1 cellular context compared by ENCODE assay signal in the genomic region with DNA sequence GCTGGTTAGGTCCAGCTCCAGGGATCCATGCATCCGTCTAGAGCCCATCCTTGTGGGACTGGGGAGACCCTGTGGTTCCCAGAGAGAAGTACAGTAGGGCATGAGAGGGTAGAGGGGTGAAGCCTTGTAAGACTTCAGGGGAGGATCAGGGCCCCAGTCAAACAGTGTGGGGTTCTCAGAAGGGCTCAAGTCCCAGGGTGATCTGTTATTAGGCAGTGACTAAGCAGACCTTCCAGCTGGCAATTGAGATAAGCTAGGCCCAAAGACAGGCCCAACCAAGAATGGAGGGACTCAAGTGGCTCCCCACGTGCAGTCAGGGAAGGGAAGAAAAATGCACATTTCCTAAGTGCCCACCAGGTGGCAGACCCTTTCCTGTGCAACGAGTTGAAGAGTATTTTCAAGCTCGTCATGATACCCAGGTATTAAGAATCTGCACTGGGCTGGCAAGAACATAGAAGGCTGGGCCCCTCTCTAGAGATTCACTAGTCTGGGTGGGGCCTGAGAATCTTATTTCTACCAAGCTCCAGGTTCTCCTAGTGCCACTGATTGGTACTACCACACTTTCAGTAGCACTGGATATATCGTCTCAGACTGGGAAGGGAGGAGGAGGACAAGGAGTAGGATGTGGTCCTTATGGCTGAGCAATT.
TF ChIP-seq lines count a peak whose summit lies in the region.

No MANE protein-coding gene starts in this region.

TF ChIP-seq in K562, 482 proteins besides CTCF, POLR2A, EP300 and RAD21 (continued from another document and continues in another):
- TF ChIP-seq, protein P1, sequence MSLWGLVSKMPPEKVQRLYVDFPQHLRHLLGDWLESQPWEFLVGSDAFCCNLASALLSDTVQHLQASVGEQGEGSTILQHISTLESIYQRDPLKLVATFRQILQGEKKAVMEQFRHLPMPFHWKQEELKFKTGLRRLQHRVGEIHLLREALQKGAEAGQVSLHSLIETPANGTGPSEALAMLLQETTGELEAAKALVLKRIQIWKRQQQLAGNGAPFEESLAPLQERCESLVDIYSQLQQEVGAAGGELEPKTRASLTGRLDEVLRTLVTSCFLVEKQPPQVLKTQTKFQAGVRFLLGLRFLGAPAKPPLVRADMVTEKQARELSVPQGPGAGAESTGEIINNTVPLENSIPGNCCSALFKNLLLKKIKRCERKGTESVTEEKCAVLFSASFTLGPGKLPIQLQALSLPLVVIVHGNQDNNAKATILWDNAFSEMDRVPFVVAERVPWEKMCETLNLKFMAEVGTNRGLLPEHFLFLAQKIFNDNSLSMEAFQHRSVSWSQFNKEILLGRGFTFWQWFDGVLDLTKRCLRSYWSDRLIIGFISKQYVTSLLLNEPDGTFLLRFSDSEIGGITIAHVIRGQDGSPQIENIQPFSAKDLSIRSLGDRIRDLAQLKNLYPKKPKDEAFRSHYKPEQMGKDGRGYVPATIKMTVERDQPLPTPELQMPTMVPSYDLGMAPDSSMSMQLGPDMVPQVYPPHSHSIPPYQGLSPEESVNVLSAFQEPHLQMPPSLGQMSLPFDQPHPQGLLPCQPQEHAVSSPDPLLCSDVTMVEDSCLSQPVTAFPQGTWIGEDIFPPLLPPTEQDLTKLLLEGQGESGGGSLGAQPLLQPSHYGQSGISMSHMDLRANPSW (CRISPR knock-in tag; IDR thresholded peaks at IDR 0.05), result peak; percentile 57; the same call in 1 of the 2 replicates
- TF ChIP-seq, protein P2, sequence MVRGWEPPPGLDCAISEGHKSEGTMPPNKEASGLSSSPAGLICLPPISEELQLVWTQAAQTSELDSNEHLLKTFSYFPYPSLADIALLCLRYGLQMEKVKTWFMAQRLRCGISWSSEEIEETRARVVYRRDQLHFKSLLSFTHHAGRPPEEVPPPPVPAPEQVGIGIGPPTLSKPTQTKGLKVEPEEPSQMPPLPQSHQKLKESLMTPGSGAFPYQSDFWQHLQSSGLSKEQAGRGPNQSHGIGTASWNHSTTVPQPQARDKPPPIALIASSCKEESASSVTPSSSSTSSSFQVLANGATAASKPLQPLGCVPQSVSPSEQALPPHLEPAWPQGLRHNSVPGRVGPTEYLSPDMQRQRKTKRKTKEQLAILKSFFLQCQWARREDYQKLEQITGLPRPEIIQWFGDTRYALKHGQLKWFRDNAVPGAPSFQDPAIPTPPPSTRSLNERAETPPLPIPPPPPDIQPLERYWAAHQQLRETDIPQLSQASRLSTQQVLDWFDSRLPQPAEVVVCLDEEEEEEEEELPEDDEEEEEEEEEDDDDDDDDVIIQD (CRISPR knock-in tag; IDR thresholded peaks at IDR 0.05), result no peak
- TF ChIP-seq, protein P3, sequence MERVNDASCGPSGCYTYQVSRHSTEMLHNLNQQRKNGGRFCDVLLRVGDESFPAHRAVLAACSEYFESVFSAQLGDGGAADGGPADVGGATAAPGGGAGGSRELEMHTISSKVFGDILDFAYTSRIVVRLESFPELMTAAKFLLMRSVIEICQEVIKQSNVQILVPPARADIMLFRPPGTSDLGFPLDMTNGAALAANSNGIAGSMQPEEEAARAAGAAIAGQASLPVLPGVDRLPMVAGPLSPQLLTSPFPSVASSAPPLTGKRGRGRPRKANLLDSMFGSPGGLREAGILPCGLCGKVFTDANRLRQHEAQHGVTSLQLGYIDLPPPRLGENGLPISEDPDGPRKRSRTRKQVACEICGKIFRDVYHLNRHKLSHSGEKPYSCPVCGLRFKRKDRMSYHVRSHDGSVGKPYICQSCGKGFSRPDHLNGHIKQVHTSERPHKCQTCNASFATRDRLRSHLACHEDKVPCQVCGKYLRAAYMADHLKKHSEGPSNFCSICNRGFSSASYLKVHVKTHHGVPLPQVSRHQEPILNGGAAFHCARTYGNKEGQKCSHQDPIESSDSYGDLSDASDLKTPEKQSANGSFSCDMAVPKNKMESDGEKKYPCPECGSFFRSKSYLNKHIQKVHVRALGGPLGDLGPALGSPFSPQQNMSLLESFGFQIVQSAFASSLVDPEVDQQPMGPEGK (CRISPR knock-in tag; IDR thresholded peaks at IDR 0.05; ENCODE audit: borderline replicate concordance), result no peak
- TF ChIP-seq NFYB (IDR thresholded peaks at IDR 0.05; ENCODE audit: extremely low read depth, insufficient read length) (no peak), ZNF324 (CRISPR knock-in tag; IDR thresholded peaks at IDR 0.05) (no peak), GABPA (tag; conservative IDR thresholded peaks at IDR 0.05; ENCODE audit: low read depth) (no peak), MCM2 (IDR thresholded peaks at IDR 0.05; ENCODE audit: low read depth) (no peak), GTF2A2 (tag; IDR thresholded peaks at IDR 0.05) (no peak), RBM34 (IDR thresholded peaks at IDR 0.05; ENCODE audit: borderline replicate concordance, insufficient read depth, low read length) (no peak), NFIX (CRISPR knock-in tag; IDR thresholded peaks at IDR 0.05; ENCODE audit: low read depth) (no peak), HNRNPK (IDR thresholded peaks at IDR 0.05; ENCODE audit: low read depth, low read length, poor library complexity, severe bottlenecking) (no peak), RUNX1 (IDR thresholded peaks at IDR 0.05; ENCODE audit: low read depth) (no peak), SMAD4 (CRISPR knock-in tag; conservative IDR thresholded peaks at IDR 0.05) (peak; percentile 65), SIN3A (IDR thresholded peaks at IDR 0.05; ENCODE audit: borderline replicate concordance in 2 of 2, control insufficient read depth in 1 of 2, low read depth in 2 of 2, low read length in 2 of 2) (no peak), TCF7L2 (IDR thresholded peaks at IDR 0.05; ENCODE audit: low read depth, low read length) (no peak), ZNF717 (CRISPR knock-in tag; IDR thresholded peaks at IDR 0.05) (no peak), ZNF174 (CRISPR knock-in tag; IDR thresholded peaks at IDR 0.05) (no peak), POLR3A (IDR thresholded peaks at IDR 0.05; ENCODE audit: borderline replicate concordance, extremely low read depth, insufficient read depth, insufficient read length) (no peak), HMGN3 (IDR thresholded peaks at IDR 0.05; ENCODE audit: borderline replicate concordance, extremely low read depth, insufficient read length, low read depth, low read length) (no peak), ZNF197 (CRISPR knock-in tag; IDR thresholded peaks at IDR 0.05; ENCODE audit: low read depth) (no peak), NFE2L1 (tag; IDR thresholded peaks at IDR 0.05; ENCODE audit: borderline replicate concordance, low read depth) (no peak), ATF7 (IDR thresholded peaks at IDR 0.05) (peak; percentile 62; the same call in 1 of the 2 replicates), HDAC6 (IDR thresholded peaks at IDR 0.05; ENCODE audit: low read depth, low read length) (no peak), MTA3 (IDR thresholded peaks at IDR 0.05; ENCODE audit: borderline replicate concordance) (peak; percentile 78; the same call in 1 of the 2 replicates), ZNF175 (CRISPR knock-in tag; IDR thresholded peaks at IDR 0.05; ENCODE audit: low read depth) (no peak), ZC3H4 (CRISPR knock-in tag; IDR thresholded peaks at IDR 0.05; ENCODE audit: borderline replicate concordance) (no peak), YBX1 (IDR thresholded peaks at IDR 0.05) (no peak), CBX2 (IDR thresholded peaks at IDR 0.05; ENCODE audit: insufficient read depth, low read length, poor library complexity, severe bottlenecking) (no peak), MYNN (IDR thresholded peaks at IDR 0.05) (peak; percentile 72; the same call in 1 of the 2 replicates), MYNN (CRISPR knock-in tag; IDR thresholded peaks at IDR 0.05) (no peak), ZNF184 (CRISPR knock-in tag; IDR thresholded peaks at IDR 0.05) (no peak), PHF8 (IDR thresholded peaks at IDR 0.05; ENCODE audit: borderline replicate concordance, low read length) (no peak), IRF2 (CRISPR knock-in tag; IDR thresholded peaks at IDR 0.05) (no peak), ZKSCAN1 (IDR thresholded peaks at IDR 0.05; ENCODE audit: low read depth, low read length) (no peak), HDGF (IDR thresholded peaks at IDR 0.05) (no peak), PHB (CRISPR knock-in tag; IDR thresholded peaks at IDR 0.05) (no peak)
- TF ChIP-seq, protein P4, sequence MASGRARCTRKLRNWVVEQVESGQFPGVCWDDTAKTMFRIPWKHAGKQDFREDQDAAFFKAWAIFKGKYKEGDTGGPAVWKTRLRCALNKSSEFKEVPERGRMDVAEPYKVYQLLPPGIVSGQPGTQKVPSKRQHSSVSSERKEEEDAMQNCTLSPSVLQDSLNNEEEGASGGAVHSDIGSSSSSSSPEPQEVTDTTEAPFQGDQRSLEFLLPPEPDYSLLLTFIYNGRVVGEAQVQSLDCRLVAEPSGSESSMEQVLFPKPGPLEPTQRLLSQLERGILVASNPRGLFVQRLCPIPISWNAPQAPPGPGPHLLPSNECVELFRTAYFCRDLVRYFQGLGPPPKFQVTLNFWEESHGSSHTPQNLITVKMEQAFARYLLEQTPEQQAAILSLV (tag; IDR thresholded peaks at IDR 0.05), result no peak
- TF ChIP-seq, protein P5, sequence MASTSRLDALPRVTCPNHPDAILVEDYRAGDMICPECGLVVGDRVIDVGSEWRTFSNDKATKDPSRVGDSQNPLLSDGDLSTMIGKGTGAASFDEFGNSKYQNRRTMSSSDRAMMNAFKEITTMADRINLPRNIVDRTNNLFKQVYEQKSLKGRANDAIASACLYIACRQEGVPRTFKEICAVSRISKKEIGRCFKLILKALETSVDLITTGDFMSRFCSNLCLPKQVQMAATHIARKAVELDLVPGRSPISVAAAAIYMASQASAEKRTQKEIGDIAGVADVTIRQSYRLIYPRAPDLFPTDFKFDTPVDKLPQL (IDR thresholded peaks at IDR 0.05; ENCODE audit: extremely low read depth, insufficient read length), result no peak
- TF ChIP-seq, protein P6, sequence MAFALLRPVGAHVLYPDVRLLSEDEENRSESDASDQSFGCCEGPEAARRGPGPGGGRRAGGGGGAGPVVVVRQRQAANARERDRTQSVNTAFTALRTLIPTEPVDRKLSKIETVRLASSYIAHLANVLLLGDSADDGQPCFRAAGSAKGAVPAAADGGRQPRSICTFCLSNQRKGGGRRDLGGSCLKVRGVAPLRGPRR (CRISPR knock-in tag; IDR thresholded peaks at IDR 0.05), result no peak
- TF ChIP-seq, protein P7, sequence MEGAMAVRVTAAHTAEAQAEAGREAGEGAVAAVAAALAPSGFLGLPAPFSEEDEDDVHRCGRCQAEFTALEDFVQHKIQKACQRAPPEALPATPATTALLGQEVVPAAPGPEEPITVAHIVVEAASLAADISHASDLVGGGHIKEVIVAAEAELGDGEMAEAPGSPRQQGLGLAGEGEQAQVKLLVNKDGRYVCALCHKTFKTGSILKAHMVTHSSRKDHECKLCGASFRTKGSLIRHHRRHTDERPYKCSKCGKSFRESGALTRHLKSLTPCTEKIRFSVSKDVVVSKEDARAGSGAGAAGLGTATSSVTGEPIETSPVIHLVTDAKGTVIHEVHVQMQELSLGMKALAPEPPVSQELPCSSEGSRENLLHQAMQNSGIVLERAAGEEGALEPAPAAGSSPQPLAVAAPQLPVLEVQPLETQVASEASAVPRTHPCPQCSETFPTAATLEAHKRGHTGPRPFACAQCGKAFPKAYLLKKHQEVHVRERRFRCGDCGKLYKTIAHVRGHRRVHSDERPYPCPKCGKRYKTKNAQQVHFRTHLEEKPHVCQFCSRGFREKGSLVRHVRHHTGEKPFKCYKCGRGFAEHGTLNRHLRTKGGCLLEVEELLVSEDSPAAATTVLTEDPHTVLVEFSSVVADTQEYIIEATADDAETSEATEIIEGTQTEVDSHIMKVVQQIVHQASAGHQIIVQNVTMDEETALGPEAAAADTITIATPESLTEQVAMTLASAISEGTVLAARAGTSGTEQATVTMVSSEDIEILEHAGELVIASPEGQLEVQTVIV (CRISPR knock-in tag; IDR thresholded peaks at IDR 0.05; ENCODE audit: borderline replicate concordance), result no peak
- TF ChIP-seq, protein P8, sequence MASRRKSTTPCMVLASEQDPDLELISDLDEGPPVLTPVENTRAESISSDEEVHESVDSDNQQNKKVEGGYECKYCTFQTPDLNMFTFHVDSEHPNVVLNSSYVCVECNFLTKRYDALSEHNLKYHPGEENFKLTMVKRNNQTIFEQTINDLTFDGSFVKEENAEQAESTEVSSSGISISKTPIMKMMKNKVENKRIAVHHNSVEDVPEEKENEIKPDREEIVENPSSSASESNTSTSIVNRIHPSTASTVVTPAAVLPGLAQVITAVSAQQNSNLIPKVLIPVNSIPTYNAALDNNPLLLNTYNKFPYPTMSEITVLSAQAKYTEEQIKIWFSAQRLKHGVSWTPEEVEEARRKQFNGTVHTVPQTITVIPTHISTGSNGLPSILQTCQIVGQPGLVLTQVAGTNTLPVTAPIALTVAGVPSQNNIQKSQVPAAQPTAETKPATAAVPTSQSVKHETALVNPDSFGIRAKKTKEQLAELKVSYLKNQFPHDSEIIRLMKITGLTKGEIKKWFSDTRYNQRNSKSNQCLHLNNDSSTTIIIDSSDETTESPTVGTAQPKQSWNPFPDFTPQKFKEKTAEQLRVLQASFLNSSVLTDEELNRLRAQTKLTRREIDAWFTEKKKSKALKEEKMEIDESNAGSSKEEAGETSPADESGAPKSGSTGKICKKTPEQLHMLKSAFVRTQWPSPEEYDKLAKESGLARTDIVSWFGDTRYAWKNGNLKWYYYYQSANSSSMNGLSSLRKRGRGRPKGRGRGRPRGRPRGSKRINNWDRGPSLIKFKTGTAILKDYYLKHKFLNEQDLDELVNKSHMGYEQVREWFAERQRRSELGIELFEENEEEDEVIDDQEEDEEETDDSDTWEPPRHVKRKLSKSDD (conservative IDR thresholded peaks at IDR 0.05; ENCODE audit: low read length), result no peak
- TF ChIP-seq, protein P9, sequence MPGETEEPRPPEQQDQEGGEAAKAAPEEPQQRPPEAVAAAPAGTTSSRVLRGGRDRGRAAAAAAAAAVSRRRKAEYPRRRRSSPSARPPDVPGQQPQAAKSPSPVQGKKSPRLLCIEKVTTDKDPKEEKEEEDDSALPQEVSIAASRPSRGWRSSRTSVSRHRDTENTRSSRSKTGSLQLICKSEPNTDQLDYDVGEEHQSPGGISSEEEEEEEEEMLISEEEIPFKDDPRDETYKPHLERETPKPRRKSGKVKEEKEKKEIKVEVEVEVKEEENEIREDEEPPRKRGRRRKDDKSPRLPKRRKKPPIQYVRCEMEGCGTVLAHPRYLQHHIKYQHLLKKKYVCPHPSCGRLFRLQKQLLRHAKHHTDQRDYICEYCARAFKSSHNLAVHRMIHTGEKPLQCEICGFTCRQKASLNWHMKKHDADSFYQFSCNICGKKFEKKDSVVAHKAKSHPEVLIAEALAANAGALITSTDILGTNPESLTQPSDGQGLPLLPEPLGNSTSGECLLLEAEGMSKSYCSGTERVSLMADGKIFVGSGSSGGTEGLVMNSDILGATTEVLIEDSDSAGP (CRISPR knock-in tag; IDR thresholded peaks at IDR 0.05), result no peak
- TF ChIP-seq, protein P10, sequence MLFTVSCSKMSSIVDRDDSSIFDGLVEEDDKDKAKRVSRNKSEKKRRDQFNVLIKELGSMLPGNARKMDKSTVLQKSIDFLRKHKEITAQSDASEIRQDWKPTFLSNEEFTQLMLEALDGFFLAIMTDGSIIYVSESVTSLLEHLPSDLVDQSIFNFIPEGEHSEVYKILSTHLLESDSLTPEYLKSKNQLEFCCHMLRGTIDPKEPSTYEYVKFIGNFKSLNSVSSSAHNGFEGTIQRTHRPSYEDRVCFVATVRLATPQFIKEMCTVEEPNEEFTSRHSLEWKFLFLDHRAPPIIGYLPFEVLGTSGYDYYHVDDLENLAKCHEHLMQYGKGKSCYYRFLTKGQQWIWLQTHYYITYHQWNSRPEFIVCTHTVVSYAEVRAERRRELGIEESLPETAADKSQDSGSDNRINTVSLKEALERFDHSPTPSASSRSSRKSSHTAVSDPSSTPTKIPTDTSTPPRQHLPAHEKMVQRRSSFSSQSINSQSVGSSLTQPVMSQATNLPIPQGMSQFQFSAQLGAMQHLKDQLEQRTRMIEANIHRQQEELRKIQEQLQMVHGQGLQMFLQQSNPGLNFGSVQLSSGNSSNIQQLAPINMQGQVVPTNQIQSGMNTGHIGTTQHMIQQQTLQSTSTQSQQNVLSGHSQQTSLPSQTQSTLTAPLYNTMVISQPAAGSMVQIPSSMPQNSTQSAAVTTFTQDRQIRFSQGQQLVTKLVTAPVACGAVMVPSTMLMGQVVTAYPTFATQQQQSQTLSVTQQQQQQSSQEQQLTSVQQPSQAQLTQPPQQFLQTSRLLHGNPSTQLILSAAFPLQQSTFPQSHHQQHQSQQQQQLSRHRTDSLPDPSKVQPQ (CRISPR knock-in tag; IDR thresholded peaks at IDR 0.05; ENCODE audit: borderline replicate concordance), result peak; percentile 94
